ENCODE assay signal across 28 cellular contexts in genomic region chr7:13308423-13308822, GRCh38.
"Had no signal": no experiment of that assay in that cellular context is flagged by ENCODE, and none has a peak within 500 bp of the region (broad histone marks: within the 10 kb centered on the region; RNA-seq: fewer than 3 reads in every experiment).

No MANE protein-coding gene starts in this region.

- H3K36me3 ChIP-seq: colonic mucosa, esophagus muscularis mucosa, esophagus squamous epithelium, gastrocnemius medialis, gastroesophageal sphincter, heart left ventricle, heart right ventricle had no signal

- ATAC-seq: effector memory CD8-positive, alpha-beta T cell; esophagus mucosa; foreskin keratinocyte; gastrocnemius medialis; gastroesophageal sphincter; heart left ventricle; heart right ventricle had no signal

- H3K9me3 ChIP-seq: colonic mucosa, esophagus muscularis mucosa, gastrocnemius medialis, gastroesophageal sphincter had no signal

- H3K79me2 ChIP-seq: hepatocyte had no signal

- H3K27me3 ChIP-seq: colonic mucosa, dorsolateral prefrontal cortex, esophagus muscularis mucosa, esophagus squamous epithelium, foreskin keratinocyte, gastrocnemius medialis, gastroesophageal sphincter, heart left ventricle, heart right ventricle, hepatocyte had no signal

- H3K27ac ChIP-seq: colonic mucosa, coronary artery, dorsolateral prefrontal cortex, epithelial cell of prostate, esophagus muscularis mucosa, esophagus squamous epithelium, foreskin keratinocyte, gastrocnemius medialis, gastroesophageal sphincter, heart left ventricle, heart right ventricle, hepatocyte had no signal

- H3K4me3 ChIP-seq: colonic mucosa, coronary artery, dorsolateral prefrontal cortex, esophagus muscularis mucosa, esophagus squamous epithelium, gastrocnemius medialis, gastroesophageal sphincter, heart left ventricle, heart right ventricle, hepatocyte had no signal

- H3K4me1 ChIP-seq: colonic mucosa, esophagus muscularis mucosa, esophagus squamous epithelium, foreskin keratinocyte, gastrocnemius medialis, gastroesophageal sphincter, heart left ventricle, heart right ventricle had no signal

- H2AFZ ChIP-seq: hepatocyte had no signal

- DNase-seq: colonic mucosa; cortex of kidney; dermis blood vessel endothelial cell; dorsolateral prefrontal cortex; effector CD4-positive, alpha-beta T cell; effector CD8-positive, alpha-beta T cell; effector memory CD4-positive, alpha-beta T cell; effector memory CD8-positive, alpha-beta T cell; endodermal cell; erythroblast; esophagus squamous epithelium; foreskin fibroblast; foreskin keratinocyte; foreskin melanocyte; gastrocnemius medialis; glutamatergic neuron; head of caudate nucleus; heart left ventricle; heart right ventricle had no signal

- H3K4me2 ChIP-seq: hepatocyte had no signal

- FAIRE-seq: colon, endometrium, frontal cortex had no signal
